ENCODE assay signal across 1 cellular context in genomic region chr2:236052926-236053846, GRCh38.
TF ChIP-seq lines count a peak whose summit lies in the region.

No MANE protein-coding gene starts in this region.

TF ChIP-seq in WTC11, 78 proteins besides CTCF, POLR2A, EP300 and RAD21 (continued from another document and continues in another):
- no peak for TF ChIP-seq ZNF512 (CRISPR knock-in tag; IDR thresholded peaks at IDR 0.05; ENCODE audit: borderline replicate concordance)
- no peak for TF ChIP-seq ZNF671 (CRISPR knock-in tag; IDR thresholded peaks at IDR 0.05)
- no peak for TF ChIP-seq ESRRA (CRISPR knock-in tag; IDR thresholded peaks at IDR 0.05; ENCODE audit: borderline replicate concordance)
- TF ChIP-seq E2F5 (CRISPR knock-in tag; IDR thresholded peaks at IDR 0.05) = no peak
- no peak for TF ChIP-seq ATF2 (CRISPR knock-in tag; IDR thresholded peaks at IDR 0.05; ENCODE audit: borderline replicate concordance, low read depth)
- no peak for TF ChIP-seq GABPB1 (CRISPR knock-in tag; IDR thresholded peaks at IDR 0.05)
- peak; percentile 73; the same call in 1 of the 2 replicates for TF ChIP-seq FOXP1 (CRISPR knock-in tag; IDR thresholded peaks at IDR 0.05; ENCODE audit: borderline replicate concordance)
- TF ChIP-seq PRDM15 (CRISPR knock-in tag; IDR thresholded peaks at IDR 0.05) = no peak; the same call in 1 of the 2 replicates
- no peak for TF ChIP-seq RORB (CRISPR knock-in tag; IDR thresholded peaks at IDR 0.05)
- TF ChIP-seq ZNF281 (CRISPR knock-in tag; IDR thresholded peaks at IDR 0.05) = no peak
- TF ChIP-seq ZSCAN18 (CRISPR knock-in tag; IDR thresholded peaks at IDR 0.05) = no peak
- no peak for TF ChIP-seq SOX15 (CRISPR knock-in tag; IDR thresholded peaks at IDR 0.05)
- no peak for TF ChIP-seq ZNF532 (CRISPR knock-in tag; IDR thresholded peaks at IDR 0.05; ENCODE audit: borderline replicate concordance)
- TF ChIP-seq STAT6 (CRISPR knock-in tag; conservative IDR thresholded peaks at IDR 0.05; ENCODE audit: low read depth) = no peak
- TF ChIP-seq JAZF1 (CRISPR knock-in tag; IDR thresholded peaks at IDR 0.05) = no peak
- TF ChIP-seq USF2 (CRISPR knock-in tag; IDR thresholded peaks at IDR 0.05) = 0 out of 2 replicates have a peak, but pooled peaks have one; percentile 3
- TF ChIP-seq AFF4 (CRISPR knock-in tag; IDR thresholded peaks at IDR 0.05; ENCODE audit: borderline replicate concordance) = no peak
- peak; percentile 66 for TF ChIP-seq ZNF423 (CRISPR knock-in tag; IDR thresholded peaks at IDR 0.05)
- TF ChIP-seq IRF2 (CRISPR knock-in tag; IDR thresholded peaks at IDR 0.05; ENCODE audit: borderline replicate concordance, low read depth) = no peak
- 0 out of 2 replicates have a peak, but pooled peaks have one; percentile 6 for TF ChIP-seq USF1 (CRISPR knock-in tag; IDR thresholded peaks at IDR 0.05)
- no peak for TF ChIP-seq TP53 (CRISPR knock-in tag; IDR thresholded peaks at IDR 0.05)
